24 cellular contexts compared by ENCODE assay signal in the genomic region with DNA sequence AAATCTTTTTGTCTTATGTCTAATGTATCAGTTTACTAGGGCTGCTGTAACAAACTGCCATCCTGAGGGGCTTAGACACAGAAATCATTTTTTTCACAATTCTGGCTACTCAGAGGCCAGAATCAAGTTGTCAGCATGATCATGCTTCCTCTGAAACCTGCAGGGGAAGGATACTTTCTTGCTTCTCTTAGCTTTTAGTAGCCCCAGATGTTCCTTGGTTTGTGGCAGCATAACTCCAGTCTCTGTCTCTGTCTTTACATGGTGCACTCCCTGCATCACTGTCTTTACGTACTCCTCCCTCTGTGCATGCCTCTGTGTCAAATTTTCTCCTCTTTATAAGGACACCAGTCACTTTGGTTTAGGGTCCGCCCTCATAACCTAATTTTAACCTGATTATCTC. TPM values are rescaled to one million over a fixed set of nuclear protein-coding genes. Genes with fewer than 3 reads are reported as not detected.
"Had no signal": no experiment of that assay in that cellular context is flagged by ENCODE, and none has a peak within 500 bp of the region (broad histone marks: within the 10 kb centered on the region; RNA-seq: fewer than 3 reads in every experiment).

No MANE protein-coding gene starts in this region.

- ATAC-seq: effector memory CD8-positive, alpha-beta T cell; esophagus mucosa; gastrocnemius medialis; heart right ventricle; left cardiac atrium; left lung; left ventricle myocardium superior; lower lobe of right lung; mucosa of descending colon had no signal

- H3K36me3 ChIP-seq: colonic mucosa, esophagus squamous epithelium, gastrocnemius medialis, heart right ventricle, left lung, lower lobe of right lung had no signal

- H3K27me3 ChIP-seq: colonic mucosa, esophagus squamous epithelium, gastrocnemius medialis, heart right ventricle, left lung had no signal

- H3K4me1 ChIP-seq: colonic mucosa, esophagus squamous epithelium, gastrocnemius medialis, heart right ventricle, lower lobe of right lung had no signal

- H3K4me3 ChIP-seq: colonic mucosa, esophagus squamous epithelium, gastrocnemius medialis, heart right ventricle, left lung, lower lobe of right lung, mucosa of descending colon had no signal

- H3K9me3 ChIP-seq: colonic mucosa, esophagus squamous epithelium, gastrocnemius medialis, heart right ventricle, left lung, lower lobe of right lung, mucosa of descending colon had no signal

- DNase-seq: colonic mucosa; cortex of kidney; effector CD8-positive, alpha-beta T cell; effector memory CD8-positive, alpha-beta T cell; endodermal cell; erythroblast; esophagus squamous epithelium; foreskin fibroblast; foreskin melanocyte; gastrocnemius medialis; glutamatergic neuron; head of caudate nucleus; heart right ventricle; hippocampal formation; left cardiac atrium; left ventricle myocardium superior; lower lobe of right lung; mesenchymal stem cell; mucosa of descending colon; naive B cell had no signal

- H3K27ac ChIP-seq: colonic mucosa, epithelial cell of prostate, esophagus squamous epithelium, gastrocnemius medialis, heart right ventricle, left lung, lower lobe of right lung had no signal

RNA-seq across cellular contexts. Expression of a gene that starts 2.0 kb away (rescaled TPM):
- total RNA-seq: myocyte had no signal

RNA-seq across cellular contexts. Expression of a gene that starts 33.3 kb away (rescaled TPM):
- total RNA-seq: gastrocnemius medialis had no signal
